In genomic region chr2:23286765-23287155, GRCh38 we compare ENCODE assay signal across 11 cellular contexts.
A peak's percentile ranks its signal among the peaks of the same experiment; 100 is the strongest.
DNase-seq lines count a peak whose midpoint lies in the region; ATAC-seq, FAIRE-seq and TF ChIP-seq lines count a peak whose summit lies in the region.
"Had no signal": no experiment of that assay in that cellular context is flagged by ENCODE, and none has a peak within 500 bp of the region (broad histone marks: within the 10 kb centered on the region; RNA-seq: fewer than 3 reads in every experiment).

No MANE protein-coding gene starts in this region.

- H3K27me3 ChIP-seq in heart right ventricle (peaks cover 0 to under 1% (median 0%) of the 10 kb centered on the region in 7 donors), pancreas (no peaks in the 10 kb centered on the region)

- TF ChIP-seq CTCF in heart right ventricle (IDR thresholded peaks at IDR 0.05), result no peak
- TF ChIP-seq CTCF in pancreas (IDR thresholded peaks at IDR 0.05), result no peak

- POLR2A ChIA-PET in HEK293T (lab: Yijun Ruan, JAX), result no interaction called here

- no peaks in the 10 kb centered on the region for H3K36me3 ChIP-seq in heart right ventricle
- no peaks in the 10 kb centered on the region for H3K36me3 ChIP-seq in pancreas

- H3K4me1 ChIP-seq in heart right ventricle, result peaks cover 0 to 29% (median 13%) of the 10 kb centered on the region in 9 donors
- H3K4me1 ChIP-seq in pancreas, result no peaks in the 10 kb centered on the region

- H3K9me3 ChIP-seq in heart right ventricle, result no peaks in the 10 kb centered on the region
- H3K9me3 ChIP-seq in pancreas, result no peaks in the 10 kb centered on the region

- CTCF ChIA-PET in HEK293T (lab: Yijun Ruan, JAX), result interaction anchor here (1.3 kb wide), 1 partner anchor 10 kb away, joined by 3 read pairs; no protein-coding TSS in a partner anchor

- FAIRE-seq in pancreas (lab: Jason Lieb, UNC), result no peak

- ATAC-seq in SK-N-SH treated with all-trans-retinoic acid at 6 μM for 48 hours (peak; percentile 89), heart right ventricle (peak in 7 of 8 donors; percentile 70 to 93 (median 83)), pancreas (peak in 3 of 4 donors; percentile 42 to 74 (median 61)), GM21723 (IDR thresholded peaks at IDR 0.05; ENCODE audit: unreplicated experiment) (no peak), HG03354 (IDR thresholded peaks at IDR 0.05; ENCODE audit: poor library complexity, severe bottlenecking, unreplicated experiment) (no peak)

- WGBS in heart right ventricle, 2 donors, result 27 to 47% methylated on average over 3 of the region's 3 CpGs
- 70 to 84% methylated on average over 3 of the region's 3 CpGs for WGBS in pancreas, 2 donors

- H3K27ac ChIP-seq in heart right ventricle, result peak overlapping the region in 7 of 10 donors; percentile 39 to 79 (median 58)
- H3K27ac ChIP-seq in pancreas, result no peak overlapping the region

- no peak overlapping the region for H3K4me3 ChIP-seq in heart right ventricle
- no peak overlapping the region for H3K4me3 ChIP-seq in pancreas

- intact Hi-C loops in heart right ventricle (cut with DNase I), result no loop called here
- intact Hi-C loops in pancreas (cut with DNase I), result no loop called here

- DNase-seq in AG08396 (ENCODE audit: low spot score) (peak; percentile 39), heart right ventricle (peak; percentile 14 to 25), pancreas (no peak), HEK293T (ENCODE audit: extremely low spot score) (no peak), SIG-M5 treated with dmso at 0.1 percent for 504 hours (lab: John Stamatoyannopoulos, UW; ENCODE audit: unreplicated experiment) (no peak)
- DNase-seq: activated CD4-positive, alpha-beta T cell treated with anti-CD3 and anti-CD28 coated beads for 48 hours; AML-193; central memory CD4-positive, alpha-beta T cell had no signal

TF ChIP-seq in SK-N-SH treated with all-trans-retinoic acid at 6 μM for 48 hours, 23 proteins besides CTCF, POLR2A, EP300 and RAD21:
- no peak for TF ChIP-seq RARB (CRISPR knock-in tag; IDR thresholded peaks at IDR 0.05)
- TF ChIP-seq CREB5 (CRISPR knock-in tag; IDR thresholded peaks at IDR 0.05; ENCODE audit: low read depth), result peak; percentile 72; the same call in 1 of the 2 replicates

TF ChIP-seq in HEK293T, 16 proteins besides CTCF, POLR2A, EP300 and RAD21:
- TF ChIP-seq FOXA1 (IDR thresholded peaks at IDR 0.05), result no peak
- no peak for TF ChIP-seq ELF4 (IDR thresholded peaks at IDR 0.05)
- TF ChIP-seq TARDBP (IDR thresholded peaks at IDR 0.05), result no peak
- TF ChIP-seq BHLHE40 (IDR thresholded peaks at IDR 0.05; ENCODE audit: borderline replicate concordance), result no peak
- no peak for TF ChIP-seq SUZ12 (IDR thresholded peaks at IDR 0.05)

Comparison
In these comparisons a context has a peak if more than half of its experiments do, and no peak if none do; other contexts are left out.
1. DNase-seq: peak in AG08396 (single experiment) and heart right ventricle (2 of 2); none in pancreas (0 of 6), HEK293T (single experiment) and SIG-M5 treated with dmso at 0.1 percent for 504 hours (single experiment).
2. ATAC-seq: peak in SK-N-SH treated with all-trans-retinoic acid at 6 μM for 48 hours (single experiment), heart right ventricle (7 of 8) and pancreas (3 of 4); none in GM21723 (single experiment) and HG03354 (single experiment).
3. H3K27ac ChIP-seq: peak in heart right ventricle (7 of 10); none in pancreas (0 of 4).